9 cellular contexts compared by ENCODE assay signal in genomic region chr4:156677136-156677535, GRCh38.
A peak's percentile ranks its signal among the peaks of the same experiment; 100 is the strongest.
DNase-seq lines count a peak whose midpoint lies in the region; ATAC-seq, FAIRE-seq and TF ChIP-seq lines count a peak whose summit lies in the region.
"Had no signal": no experiment of that assay in that cellular context is flagged by ENCODE, and none has a peak within 500 bp of the region (broad histone marks: within the 10 kb centered on the region; RNA-seq: fewer than 3 reads in every experiment).

No MANE protein-coding gene starts in this region.

- TF ChIP-seq CTCF in fibroblast of pulmonary artery (IDR thresholded peaks at IDR 0.05; ENCODE audit: low read length, missing control alignments) = peak; percentile 43

- no peak for TF ChIP-seq POLR2A in H54 (IDR thresholded peaks at IDR 0.05; ENCODE audit: low read depth, low read length)

- no peak overlapping the region for H3K4me3 ChIP-seq in fibroblast of pulmonary artery (replicated peaks; ENCODE audit: low read depth, low read length)
- H3K4me3 ChIP-seq: SK-N-MC had no signal

- ATAC-seq in GM18867 (IDR thresholded peaks at IDR 0.05; ENCODE audit: unreplicated experiment) = peak; percentile 83
- no peak for ATAC-seq in GM21825 (IDR thresholded peaks at IDR 0.05; ENCODE audit: unreplicated experiment)

- DNase-seq in A172 (ENCODE audit: low spot score) = peak; percentile 42
- peak; percentile 9 to 40 for DNase-seq in NOMO-1 (lab: John Stamatoyannopoulos, UW; ENCODE audit: unreplicated experiment in 2 of 2)
- DNase-seq in fibroblast of pulmonary artery (ENCODE audit: low read depth) = peak; percentile 65
- DNase-seq in activated gamma-delta T cell treated with Interleukin-2 at 50 U/mL for 16 hours = no peak
- no peak for DNase-seq in SKM-1 treated with dmso at 0.1 percent for 144 hours (lab: John Stamatoyannopoulos, UW; ENCODE audit: unreplicated experiment)
- DNase-seq in H54 (ENCODE audit: insufficient read length, low spot score) = no peak

- no peak for FAIRE-seq in H54 (lab: Jason Lieb, UNC)

Comparison
In these comparisons a context has a peak if more than half of its experiments do, and no peak if none do; other contexts are left out.
1. DNase-seq: peak in A172 (single experiment), NOMO-1 (2 of 2) and fibroblast of pulmonary artery (single experiment); none in activated gamma-delta T cell treated with Interleukin-2 at 50 U/mL for 16 hours (single experiment), SKM-1 treated with dmso at 0.1 percent for 144 hours (single experiment) and H54 (single experiment).